ENCODE assay signal across 7 cellular contexts in the genomic region with DNA sequence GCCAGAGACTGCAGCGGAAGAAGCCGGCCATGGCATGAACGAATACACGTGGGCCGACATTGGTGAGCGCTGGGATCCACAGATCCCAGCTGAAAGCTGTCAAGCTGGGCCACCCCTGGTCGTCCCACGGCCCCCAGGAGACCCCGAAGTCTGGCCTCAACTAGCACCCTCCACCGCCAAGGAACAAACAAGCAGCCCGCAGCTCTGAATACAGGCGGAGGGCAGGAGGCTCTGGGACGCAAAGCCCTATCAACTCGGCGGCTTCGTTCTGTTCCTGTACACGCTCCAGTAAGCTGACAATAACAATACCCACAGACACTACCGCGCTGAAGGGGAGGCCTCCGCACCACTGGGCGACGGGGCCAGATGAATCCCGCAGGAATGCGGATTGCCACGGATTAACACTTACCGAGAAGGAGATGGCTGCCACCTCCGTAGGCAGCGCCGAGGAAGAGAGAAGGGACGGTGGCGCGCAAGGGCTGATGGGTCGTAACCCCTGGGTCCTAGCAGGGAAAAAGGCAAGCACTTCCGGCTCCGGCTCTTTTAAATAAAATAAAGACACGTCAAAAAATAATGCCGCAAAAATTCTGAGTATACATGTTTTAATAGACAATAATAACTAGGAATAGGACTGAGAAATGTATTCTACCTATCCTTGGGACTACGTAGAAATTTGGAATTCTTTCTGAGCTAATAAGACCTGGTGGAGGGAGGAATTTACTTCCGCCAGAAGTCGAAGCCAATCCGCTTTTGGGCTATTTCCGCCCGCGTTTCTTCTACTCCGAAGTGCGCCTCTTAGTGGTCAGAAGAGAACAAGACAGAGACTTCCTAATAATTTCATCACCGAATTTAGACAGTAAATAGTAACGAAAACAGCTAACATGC.
DNase-seq lines count a peak whose midpoint lies in the region; ATAC-seq, FAIRE-seq and TF ChIP-seq lines count a peak whose summit lies in the region.

A gene (minus strand): TSS at position 481 of the 885 bp plus-strand sequence. CDS start 1,328 bp downstream, outside the sequence.

- DNase-seq in GM18507 (ENCODE audit: extremely low spot score, insufficient read length, low read depth) (peak; percentile 63), NCI-H2029 treated with DMSO at 0.1 percent for 48 hours (lab: John Stamatoyannopoulos, UW) (peak; percentile 100), T-helper 9 cell (peak; percentile 78), astrocyte of the cerebellum (ENCODE audit: low read depth) (peak; percentile 95), hippocampal formation (lab: John Stamatoyannopoulos, UW) (peak; percentile 79 to 98), retina (peak; percentile 99)

- FAIRE-seq in GM18507 (lab: Jason Lieb, UNC), result peak; percentile 82

- H3K4me3 ChIP-seq in astrocyte of the cerebellum (ENCODE audit: low read depth, low read length), result peak within 1 kb of the TSS; percentile 100

- ATAC-seq in HG03025 (IDR thresholded peaks at IDR 0.05; ENCODE audit: low FRiP score, unreplicated experiment), result peak; percentile 89

- TF ChIP-seq CTCF in astrocyte of the cerebellum (IDR thresholded peaks at IDR 0.05; ENCODE audit: low read depth, low read length, missing control alignments), result peak; percentile 78

- in situ Hi-C loops in astrocyte of the cerebellum (cut with HindIII; ENCODE audit: low sequenced_read_pairs), result no loop called here

Comparison
In these comparisons a context has a peak if more than half of its experiments do, and no peak if none do; other contexts are left out.
1. Peak in every context shown above with its lines: DNase-seq, ATAC-seq and H3K4me3 ChIP-seq.